In the genomic region with DNA sequence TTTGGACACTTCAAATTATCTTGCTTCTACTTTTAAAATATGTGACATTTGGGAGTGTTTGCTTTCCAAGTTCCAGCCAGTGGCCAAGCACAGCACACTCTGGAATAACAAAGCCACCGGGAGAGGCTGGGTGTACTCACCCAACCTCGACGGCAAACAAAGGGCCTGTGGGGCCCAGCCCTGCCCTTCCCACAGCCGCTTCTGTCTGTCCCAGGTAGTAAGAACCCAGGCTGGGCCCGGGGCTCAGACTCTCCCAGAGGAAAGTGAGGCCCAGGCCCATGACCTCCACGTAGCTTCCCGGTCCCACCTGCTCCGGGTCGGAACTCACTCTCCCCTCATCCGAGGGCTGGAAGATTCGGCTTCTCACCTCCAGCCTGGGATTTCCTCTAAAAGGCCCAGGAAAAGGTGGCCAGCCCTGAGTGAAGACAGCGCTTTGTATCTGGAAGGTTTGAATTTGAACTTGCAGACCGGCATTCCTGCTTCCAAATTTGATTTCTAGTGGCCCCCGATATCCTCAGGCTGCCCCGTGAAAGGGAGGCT, we compare ENCODE assay signal across 1 cellular context.
TF ChIP-seq lines count a peak whose summit lies in the region.

No MANE protein-coding gene starts in this region.

TF ChIP-seq in H1, 55 proteins besides CTCF, POLR2A, EP300 and RAD21 (continued from another document):
- TF ChIP-seq, protein P1, sequence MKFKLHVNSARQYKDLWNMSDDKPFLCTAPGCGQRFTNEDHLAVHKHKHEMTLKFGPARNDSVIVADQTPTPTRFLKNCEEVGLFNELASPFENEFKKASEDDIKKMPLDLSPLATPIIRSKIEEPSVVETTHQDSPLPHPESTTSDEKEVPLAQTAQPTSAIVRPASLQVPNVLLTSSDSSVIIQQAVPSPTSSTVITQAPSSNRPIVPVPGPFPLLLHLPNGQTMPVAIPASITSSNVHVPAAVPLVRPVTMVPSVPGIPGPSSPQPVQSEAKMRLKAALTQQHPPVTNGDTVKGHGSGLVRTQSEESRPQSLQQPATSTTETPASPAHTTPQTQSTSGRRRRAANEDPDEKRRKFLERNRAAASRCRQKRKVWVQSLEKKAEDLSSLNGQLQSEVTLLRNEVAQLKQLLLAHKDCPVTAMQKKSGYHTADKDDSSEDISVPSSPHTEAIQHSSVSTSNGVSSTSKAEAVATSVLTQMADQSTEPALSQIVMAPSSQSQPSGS (IDR thresholded peaks at IDR 0.05; ENCODE audit: low read length): no peak
- TF ChIP-seq SP4 (IDR thresholded peaks at IDR 0.05; ENCODE audit: low read length) (no peak), CREB1 (IDR thresholded peaks at IDR 0.05) (no peak), TCF12 (IDR thresholded peaks at IDR 0.05; ENCODE audit: low read depth, low read length) (no peak)
TF ChIP-seq in H1: peak in this region for 1.
